8 cellular contexts compared by ENCODE assay signal in the genomic region with DNA sequence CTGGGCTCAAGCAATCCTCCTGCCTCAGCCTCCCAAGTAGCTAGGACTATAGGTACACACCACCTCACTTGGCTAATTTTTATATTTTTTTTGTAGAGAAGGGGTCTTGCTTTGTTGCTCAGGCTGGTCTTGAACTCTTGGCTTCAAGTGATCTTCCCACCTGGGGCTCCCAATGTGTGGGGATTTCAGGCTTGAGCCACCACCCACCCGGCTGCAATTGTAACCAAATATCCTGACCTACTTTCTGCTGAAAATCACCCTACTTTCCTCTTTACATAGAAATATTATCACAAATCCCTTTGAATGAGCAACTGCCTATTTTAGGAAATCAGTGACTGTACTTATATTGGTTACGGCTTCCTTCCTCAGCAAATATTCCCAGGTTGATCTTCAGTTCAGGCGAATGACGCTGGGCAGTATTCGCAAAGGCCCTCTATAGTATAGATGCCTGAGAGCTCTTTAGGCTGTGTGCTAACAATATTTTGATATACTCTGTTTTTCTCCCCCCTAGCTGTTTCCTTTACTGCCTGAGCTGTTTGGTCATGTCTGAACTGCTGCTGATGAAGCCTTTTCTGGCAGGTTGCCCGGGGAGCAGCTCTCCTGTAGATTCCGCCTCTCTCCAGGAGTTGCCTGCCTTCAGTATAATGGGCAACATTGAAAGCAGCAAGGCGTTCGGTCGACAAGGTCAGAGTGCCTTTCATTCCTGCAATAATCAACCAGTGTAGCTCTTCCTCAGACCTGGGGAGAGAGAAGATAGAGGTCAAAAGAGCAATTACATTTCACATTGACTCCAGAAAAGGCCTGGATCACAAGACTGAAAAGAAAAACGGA. TPM values are rescaled to one million over a fixed set of nuclear protein-coding genes. Genes with fewer than 3 reads are reported as not detected.
A peak's percentile ranks its signal among the peaks of the same experiment; 100 is the strongest.
DNase-seq lines count a peak whose midpoint lies in the region; ATAC-seq and TF ChIP-seq lines count a peak whose summit lies in the region.

No MANE protein-coding gene starts in this region.

- ATAC-seq in left cardiac atrium (peak; percentile 82 to 92), HG03520 (IDR thresholded peaks at IDR 0.05; ENCODE audit: unreplicated experiment) (no peak), GM18498 (IDR thresholded peaks at IDR 0.05; ENCODE audit: unreplicated experiment) (no peak)

- TF ChIP-seq CTCF in VCaP (conservative IDR thresholded peaks at IDR 0.05), result no peak

- peak overlapping the region; percentile 64 for H3K27ac ChIP-seq in VCaP

- intact Hi-C loops in left cardiac atrium (cut with DNase I), result no loop called here

- DNase-seq in NCI-H1417 treated with DMSO at 0.1 percent for 48 hours (lab: John Stamatoyannopoulos, UW), result peak; percentile 80
- peak; percentile 87 for DNase-seq in left cardiac atrium
- DNase-seq in retina, result peak; percentile 84
- no peak for DNase-seq in activated CD4-positive, CD25-positive, alpha-beta regulatory T cell treated with anti-CD3 and anti-CD28 coated beads, Interleukin-2, amount 50 U/mL, for 72 hours
- no peak for DNase-seq in CD1c-positive myeloid dendritic cell (ENCODE audit: extremely low spot score)

RNA-seq across cellular contexts. Expression of a gene that starts 59.8 kb away (rescaled TPM):
- 10 to 100 TPM; 21.8 to 28.0 TPM for total RNA-seq in left cardiac atrium

Comparison
In these comparisons a context has a peak if more than half of its experiments do, and no peak if none do; other contexts are left out.
1. DNase-seq: peak in NCI-H1417 treated with DMSO at 0.1 percent for 48 hours (single experiment), left cardiac atrium (single experiment) and retina (single experiment); none in activated CD4-positive, CD25-positive, alpha-beta regulatory T cell treated with anti-CD3 and anti-CD28 coated beads, Interleukin-2, amount 50 U/mL, for 72 hours (single experiment) and CD1c-positive myeloid dendritic cell (single experiment).
2. ATAC-seq: peak in left cardiac atrium (2 of 2); none in HG03520 (single experiment) and GM18498 (single experiment).